23 cellular contexts compared by ENCODE assay signal in genomic region chr4:107009196-107009595, GRCh38.
"Had no signal": no experiment of that assay in that cellular context is flagged by ENCODE, and none has a peak within 500 bp of the region (broad histone marks: within the 10 kb centered on the region; RNA-seq: fewer than 3 reads in every experiment).

No MANE protein-coding gene starts in this region.

- H3K36me3 ChIP-seq: MG63, SJSA1 had no signal

- H3K27me3 ChIP-seq: MG63, SJSA1 had no signal

- H3K4me1 ChIP-seq: SJSA1 had no signal

- H3K4me3 ChIP-seq: MG63, SJSA1, SK-N-MC had no signal

- DNase-seq: Karpas-422; KBM-7; MG63; NCI-H1092; NCI-H1436; NCI-H187; NCI-H2029; NCI-H2081 treated with DMSO at 0.1 percent for 48 hours; NCI-H2171; NCI-H226; NCI-H446; NCI-H510A; NCI-H524 treated with DMSO at 0.1 percent for 48 hours; NCI-H69; NCI-H774; NK-92 treated with Interleukin-12 subunit alpha and Interleukin-12 subunit beta, amount 100 ng/mL, for 24 hours; OCI-M1; Right ventricle myocardium superior; RPMI8226; SIG-M5 had no signal

- H3K9me3 ChIP-seq: MG63, SJSA1 had no signal

- H3K27ac ChIP-seq: HL-60, SJSA1, SK-N-MC had no signal
